ENCODE assay signal across 8 cellular contexts in the genomic region with DNA sequence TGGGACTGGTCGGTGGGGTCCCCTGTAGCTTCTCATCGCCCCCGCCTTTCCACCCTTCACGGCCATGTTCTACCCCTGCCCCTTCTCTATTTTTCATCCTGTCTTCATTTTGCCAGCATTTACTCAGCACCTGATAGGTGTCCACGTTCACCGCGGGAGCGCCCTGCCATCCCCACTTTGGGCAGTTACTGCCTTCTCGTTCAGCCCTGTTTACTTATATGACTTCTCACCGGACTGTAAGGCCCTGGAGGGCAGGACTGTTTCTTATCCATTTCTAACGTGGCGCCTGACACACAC. TPM values are rescaled to one million over a fixed set of nuclear protein-coding genes. Genes with fewer than 3 reads are reported as not detected.
DNase-seq lines count a peak whose midpoint lies in the region; ATAC-seq, FAIRE-seq and TF ChIP-seq lines count a peak whose summit lies in the region.

No MANE protein-coding gene starts in this region.

- peak overlapping the region; percentile 70 for H2AFZ ChIP-seq in GM23338

- CTCF ChIA-PET in T-cell (lab: Charles Lee) = interaction anchor here (0.5 to 1.4 kb wide), 4 partner anchors 11 to 248 kb away, joined by 4 to 7 read pairs (median 4); no protein-coding TSS in a partner anchor

- H3K36me3 ChIP-seq in GM23338 (ENCODE audit: insufficient read depth) = 0 out of 2 replicates have a peak, but pooled peaks cover 4% of the 10 kb centered on the region

- DNase-seq in GM23338 (ENCODE audit: low spot score) (peak; percentile 66), T-cell (peak in 3 of 34 experiments; percentile 1 to 8 (median 5)), fibroblast of villous mesenchyme (ENCODE audit: low read depth) (no peak), skeletal muscle cell (ENCODE audit: low read depth) (no peak), GM13976 (ENCODE audit: low spot score) (no peak), T1000 (lab: John Stamatoyannopoulos, UW) (no peak), SK-N-DZ (ENCODE audit: low spot score) (no peak), GM12892 (ENCODE audit: insufficient read length) (no peak)

- no peak for FAIRE-seq in GM12892 (lab: Jason Lieb, UNC)

- POLR2A ChIA-PET in T-cell (lab: Charles Lee) = interaction anchor here (1.1 to 1.2 kb wide), 3 partner anchors 71 to 73 kb away, joined by 4 to 14 read pairs (median 5); no protein-coding TSS in a partner anchor

- H3K4me2 ChIP-seq in GM23338 = peak overlapping the region; percentile 90

- peak overlapping the region; percentile 97 for H3K27ac Mint-ChIP-seq in GM23338
- H3K27ac Mint-ChIP-seq in T-cell = peak overlapping the region; percentile 84 to 87

- H3K27me3 Mint-ChIP-seq in GM23338 (ENCODE audit: insufficient read depth, low read depth, poor library complexity) (peaks cover 16% of the 10 kb centered on the region), T-cell (no peaks in the 10 kb centered on the region)

- no peaks in the 10 kb centered on the region for H3K27me3 ChIP-seq in GM23338 (ENCODE audit: insufficient read depth)

- TF ChIP-seq CTCF in GM23338 (conservative IDR thresholded peaks at IDR 0.05; ENCODE audit: low read depth in 2 of 2) (no peak), fibroblast of villous mesenchyme (IDR thresholded peaks at IDR 0.05; ENCODE audit: insufficient read depth, low read depth, low read length) (no peak), GM13976 (IDR thresholded peaks at IDR 0.05; ENCODE audit: borderline replicate concordance, control extremely low read depth, extremely low read depth, insufficient read depth, missing control alignments) (no peak)

- H3K9me2 ChIP-seq in GM23338 (ENCODE audit: insufficient read depth) = no peaks in the 10 kb centered on the region

- H4K20me1 ChIP-seq in GM23338 (replicated peaks; ENCODE audit: insufficient read depth) = peaks cover 18% of the 10 kb centered on the region

- peaks cover 17% of the 10 kb centered on the region for H3F3A ChIP-seq in GM23338 (replicated peaks; ENCODE audit: low read depth)

- H3K4me3 ChIP-seq in GM23338 (peak overlapping the region; percentile 98), fibroblast of villous mesenchyme (ENCODE audit: low read depth, low read length) (peak overlapping the region; percentile 74), skeletal muscle cell (ENCODE audit: low read depth, low read length) (peak overlapping the region; percentile 95)

- in situ Hi-C loops in GM13976 (cut with MboI; ENCODE audit: low sequenced_read_pairs, unreplicated experiment) = no loop called here

- no peaks in the 10 kb centered on the region for H3K9me3 Mint-ChIP-seq in GM23338
- H3K9me3 Mint-ChIP-seq in T-cell = no peaks in the 10 kb centered on the region

- TF ChIP-seq POLR2A in GM12892 (IDR thresholded peaks at IDR 0.05; ENCODE audit: low read depth, low read length) = no peak

- H3K4me1 ChIP-seq in GM23338 (ENCODE audit: insufficient read depth) = peaks cover 13% of the 10 kb centered on the region

- peak; percentile 63 for ATAC-seq in GM23338
- no peak for ATAC-seq in T-cell (replicated peaks in 1 of 4)

- peak overlapping the region; percentile 99 for H3K4me3 Mint-ChIP-seq in GM23338
- H3K4me3 Mint-ChIP-seq in T-cell = peak overlapping the region; percentile 83 to 93 (median 90)

- H3K4me1 Mint-ChIP-seq in GM23338 = peaks cover 16% of the 10 kb centered on the region
- H3K4me1 Mint-ChIP-seq in T-cell = peaks cover 43 to 47% (median 45%) of the 10 kb centered on the region in 3 donors

- peaks cover 41% of the 10 kb centered on the region for H3K36me3 Mint-ChIP-seq in GM23338 (ENCODE audit: low read depth)
- peaks cover 17% of the 10 kb centered on the region for H3K36me3 Mint-ChIP-seq in T-cell

- peaks cover 50% of the 10 kb centered on the region for H3K79me2 ChIP-seq in GM23338 (replicated peaks; ENCODE audit: insufficient read depth)

- H3K27ac ChIP-seq in GM23338 (ENCODE audit: low read depth) = peak overlapping the region; percentile 89

TF ChIP-seq in GM23338, 12 proteins besides CTCF, POLR2A, EP300 and RAD21 (continues in another document):
- no peak for TF ChIP-seq JUNB (IDR thresholded peaks at IDR 0.05; ENCODE audit: unreplicated experiment)
- TF ChIP-seq POLR2AphosphoS5 (IDR thresholded peaks at IDR 0.05; ENCODE audit: low read depth) = no peak
- TF ChIP-seq, protein P1, sequence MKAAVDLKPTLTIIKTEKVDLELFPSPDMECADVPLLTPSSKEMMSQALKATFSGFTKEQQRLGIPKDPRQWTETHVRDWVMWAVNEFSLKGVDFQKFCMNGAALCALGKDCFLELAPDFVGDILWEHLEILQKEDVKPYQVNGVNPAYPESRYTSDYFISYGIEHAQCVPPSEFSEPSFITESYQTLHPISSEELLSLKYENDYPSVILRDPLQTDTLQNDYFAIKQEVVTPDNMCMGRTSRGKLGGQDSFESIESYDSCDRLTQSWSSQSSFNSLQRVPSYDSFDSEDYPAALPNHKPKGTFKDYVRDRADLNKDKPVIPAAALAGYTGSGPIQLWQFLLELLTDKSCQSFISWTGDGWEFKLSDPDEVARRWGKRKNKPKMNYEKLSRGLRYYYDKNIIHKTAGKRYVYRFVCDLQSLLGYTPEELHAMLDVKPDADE (IDR thresholded peaks at IDR 0.05) = no peak
- no peak for TF ChIP-seq ZNF114 (CRISPR knock-in tag; IDR thresholded peaks at IDR 0.05)
- no peak for TF ChIP-seq EZH2phosphoT487 (IDR thresholded peaks at IDR 0.05; ENCODE audit: unreplicated experiment)
- no peak for TF ChIP-seq EZH2 (IDR thresholded peaks at IDR 0.05; ENCODE audit: low read depth, unreplicated experiment)

RNA-seq across cellular contexts. Expression of a gene that starts 0.4 kb away (rescaled TPM):
- total RNA-seq in GM23338 (2014; rRNA removed; shearing (Covaris generic)) = 36.0 and 40.4 TPM in 2 replicates
- polyA plus RNA-seq in GM23338 (2016; fragmentation: Nextera tagmentation; extraction: Ambion mirVana) = 15.1 and 15.4 TPM in 2 replicates
- total RNA-seq in T-cell (10 to 100 TPM; 38.0 to 47.0 (median 40.7) TPM), fibroblast of villous mesenchyme (52.5 and 66.1 TPM in 2 replicates)
- polyA plus RNA-seq in SK-N-DZ (2014; cell fraction: cytosol; rRNA removed) = 35.1 and 38.9 TPM in 2 replicates
- polyA plus RNA-seq in SK-N-DZ (2014; cell fraction: nucleus; rRNA removed) = 46.6 and 53.5 TPM in 2 replicates
- polyA plus RNA-seq in GM12892 (2012; ENCODE audit: missing spikeins) = 23.2 TPM

RNA-seq across cellular contexts. Expression of a gene that starts 38.7 kb away (rescaled TPM):
- total RNA-seq in GM23338 (2014; rRNA removed; shearing (Covaris generic)) = 99.7 and 117 TPM in 2 replicates
- polyA plus RNA-seq in GM23338 (2016; fragmentation: Nextera tagmentation; extraction: Ambion mirVana) = 81.5 and 86.5 TPM in 2 replicates
- total RNA-seq in T-cell = 10 to 100 TPM; 26.5 to 51.3 (median 43.4) TPM
- 32.0 and 34.8 TPM in 2 replicates for total RNA-seq in fibroblast of villous mesenchyme
- 61.1 and 74.3 TPM in 2 replicates for polyA plus RNA-seq in SK-N-DZ (2014; cell fraction: cytosol; rRNA removed)
- 371 and 472 TPM in 2 replicates for polyA plus RNA-seq in SK-N-DZ (2014; cell fraction: nucleus; rRNA removed)
- 24.8 TPM for polyA plus RNA-seq in GM12892 (2012; ENCODE audit: missing spikeins)

RNA-seq across cellular contexts. Expression of a gene that starts 46.1 kb away (rescaled TPM):
- total RNA-seq in GM23338 (2014; rRNA removed; shearing (Covaris generic)) = 56.3 and 62.9 TPM in 2 replicates
- polyA plus RNA-seq in GM23338 (2016; fragmentation: Nextera tagmentation; extraction: Ambion mirVana) = 22.4 and 23.3 TPM in 2 replicates
- total RNA-seq in T-cell = 1 to 10 TPM; 2.6 to 6.9 (median 4.6) TPM
- total RNA-seq in fibroblast of villous mesenchyme = 309 and 324 TPM in 2 replicates
- 36.1 and 44.4 TPM in 2 replicates for polyA plus RNA-seq in SK-N-DZ (2014; cell fraction: cytosol; rRNA removed)
- polyA plus RNA-seq in SK-N-DZ (2014; cell fraction: nucleus; rRNA removed) = 31.4 and 49.3 TPM in 2 replicates
- polyA plus RNA-seq in GM12892 (2012; ENCODE audit: missing spikeins) = 30.5 TPM

RNA-seq across cellular contexts. Expression of a gene that starts 54.4 kb away (rescaled TPM):
- total RNA-seq in GM23338 (2014; rRNA removed; shearing (Covaris generic)) = 77.8 and 83.2 TPM in 2 replicates
- 15.7 and 19.4 TPM in 2 replicates for polyA plus RNA-seq in GM23338 (2016; fragmentation: Nextera tagmentation; extraction: Ambion mirVana)
- 10 to 100 TPM; 15.9 to 40.0 (median 35.4) TPM for total RNA-seq in T-cell
- total RNA-seq in fibroblast of villous mesenchyme = 57.9 and 69.9 TPM in 2 replicates
- polyA plus RNA-seq in SK-N-DZ (2014; cell fraction: cytosol; rRNA removed) = 46.4 and 48.2 TPM in 2 replicates
- polyA plus RNA-seq in SK-N-DZ (2014; cell fraction: nucleus; rRNA removed) = 24.1 and 27.6 TPM in 2 replicates
- 16.6 TPM for polyA plus RNA-seq in GM12892 (2012; ENCODE audit: missing spikeins)
